ENCODE assay signal across 8 cellular contexts in the genomic region with DNA sequence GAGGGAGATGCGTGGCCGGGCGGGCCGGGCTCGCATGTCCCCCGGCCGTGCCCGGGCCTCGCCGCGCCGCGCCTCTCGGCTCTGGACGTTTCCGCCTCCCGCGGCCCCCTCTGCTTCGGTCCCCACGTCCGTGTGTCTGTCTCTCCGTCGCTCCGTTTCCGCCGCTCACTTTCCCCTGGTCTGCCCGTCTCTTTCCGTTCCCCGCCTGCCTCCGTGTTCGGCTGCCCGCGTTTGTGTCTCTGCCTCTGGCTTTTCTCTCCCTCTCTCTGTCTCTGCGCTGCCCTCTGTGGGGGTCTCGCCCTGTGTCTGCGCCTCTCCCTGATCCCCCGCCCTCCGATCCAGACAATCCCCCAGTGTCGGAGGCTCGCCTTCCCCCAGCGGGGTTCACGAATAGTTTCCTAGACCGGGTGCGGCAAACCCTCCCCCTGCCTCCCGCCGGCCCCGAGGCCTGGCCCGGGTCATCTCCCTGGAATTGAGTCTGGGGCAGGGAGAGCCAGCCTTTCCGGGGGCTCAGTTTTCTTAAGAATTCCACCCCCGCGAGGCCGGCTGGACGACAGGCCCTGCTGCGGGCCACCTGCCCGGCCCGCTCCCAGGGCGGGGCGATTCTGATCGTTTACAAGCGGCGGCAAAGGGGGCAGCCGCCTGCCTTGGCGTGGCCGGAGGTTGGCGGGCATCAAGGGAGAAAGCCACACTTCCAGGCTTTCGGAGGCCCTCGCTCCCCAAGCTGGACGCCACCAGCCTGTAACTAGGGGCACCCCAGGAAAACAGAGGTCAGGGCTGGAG. TPM values are rescaled to one million over a fixed set of nuclear protein-coding genes. Genes with fewer than 3 reads are reported as not detected.
DNase-seq lines count a peak whose midpoint lies in the region; ATAC-seq and TF ChIP-seq lines count a peak whose summit lies in the region.

No MANE protein-coding gene starts in this region.

- POLR2A ChIA-PET in BJ (lab: Charles Lee) = interaction anchor here (0.5 to 0.7 kb wide), 3 partner anchors 158 to 721 kb away, joined by 3 to 4 read pairs (median 3); no protein-coding TSS in a partner anchor

- peak; percentile 31 for ATAC-seq in HG03175 (IDR thresholded peaks at IDR 0.05; ENCODE audit: unreplicated experiment)

- DNase-seq in BJ (ENCODE audit: low read depth) (no peak), endothelial cell (ENCODE audit: low spot score) (peak; percentile 45), tibial artery (no peak), putamen (ENCODE audit: low spot score) (no peak), DMS114 treated with DMSO at 0.1 percent for 48 hours (lab: John Stamatoyannopoulos, UW; ENCODE audit: unreplicated experiment) (no peak)
- DNase-seq in activated CD4-positive, alpha-beta T cell treated with anti-CD3 and anti-CD28 coated beads, Interleukin-2, amount 50 U/mL, for 48 hours = peak; percentile 60 to 70

- peaks cover 11% of the 10 kb centered on the region for H3K27me3 Mint-ChIP-seq in endothelial cell (ENCODE audit: unreplicated experiment)

- H3K4me3 ChIP-seq in BJ (ENCODE audit: low read depth, low read length) (peak overlapping the region; percentile 63), muscle layer of duodenum (ENCODE audit: low read depth in 1 of 2, low read length in 2 of 2) (peak overlapping the region; percentile 78 to 79), tibial artery (peak overlapping the region; percentile 85 to 90)

- no peaks in the 10 kb centered on the region for H3K9me3 Mint-ChIP-seq in endothelial cell (ENCODE audit: unreplicated experiment)

- H3K27ac ChIP-seq in muscle layer of duodenum (ENCODE audit: low read length) = peak overlapping the region; percentile 86
- peak overlapping the region; percentile 89 for H3K27ac ChIP-seq in tibial artery

- no peaks in the 10 kb centered on the region for H3K36me3 Mint-ChIP-seq in endothelial cell (ENCODE audit: low read depth, unreplicated experiment)

- TF ChIP-seq CTCF in BJ (IDR thresholded peaks at IDR 0.05; ENCODE audit: insufficient read depth, low read depth, low read length) (no peak), endothelial cell (IDR thresholded peaks at IDR 0.05; ENCODE audit: unreplicated experiment) (no peak), tibial artery (IDR thresholded peaks at IDR 0.05) (no peak)

- CTCF ChIA-PET in BJ (lab: Yijun Ruan, JAX) = interaction anchor here (0.9 to 1.4 kb wide), 4 partner anchors 12 to 333 kb away, joined by 3 to 4 read pairs (median 3); partner anchors contain the start of genes AKR7A2 and SLC66A1

- H3K9me3 ChIP-seq in muscle layer of duodenum (ENCODE audit: control insufficient read depth in 1 of 2, low read length in 2 of 2) (no peaks in the 10 kb centered on the region), tibial artery (no peaks in the 10 kb centered on the region)

- peaks cover 17% of the 10 kb centered on the region for H3K4me1 Mint-ChIP-seq in endothelial cell (ENCODE audit: unreplicated experiment)

- H3K27me3 ChIP-seq in BJ (ENCODE audit: control insufficient read depth, insufficient read depth, low read length) (no peaks in the 10 kb centered on the region), muscle layer of duodenum (ENCODE audit: low read depth, low read length) (peaks cover 4% of the 10 kb centered on the region), tibial artery (no peaks in the 10 kb centered on the region)

- H3K36me3 ChIP-seq in BJ (ENCODE audit: control insufficient read depth, insufficient read depth, low read length) = no peaks in the 10 kb centered on the region; the same call in 1 of the 2 replicates
- no peaks in the 10 kb centered on the region for H3K36me3 ChIP-seq in muscle layer of duodenum (ENCODE audit: control insufficient read depth in 1 of 2, insufficient read depth in 2 of 2, low read length in 2 of 2)
- no peaks in the 10 kb centered on the region for H3K36me3 ChIP-seq in tibial artery

- peak overlapping the region; percentile 97 for H3K4me3 Mint-ChIP-seq in endothelial cell (ENCODE audit: unreplicated experiment)

- H3K4me1 ChIP-seq in muscle layer of duodenum (ENCODE audit: control insufficient read depth in 1 of 2, insufficient read depth in 2 of 2, low read length in 2 of 2) (peaks cover 16 to 39% of the 10 kb centered on the region in 2 donors), tibial artery (peaks cover 0 to 63% (median 43%) of the 10 kb centered on the region in 4 donors)

- peak overlapping the region; percentile 61 for H3K27ac Mint-ChIP-seq in endothelial cell (ENCODE audit: unreplicated experiment)

- intact Hi-C loops in tibial artery (cut with DNase I; ENCODE audit: low total_unique reads) = loop anchor here (5.0 kb wide), 2 partner anchors 48 to 158 kb away; partner anchors contain the start of gene CAPZB

RNA-seq across cellular contexts. Expression of gene NBL1, which starts 0.8 kb away (rescaled TPM):
- polyA plus RNA-seq in BJ (2011; rRNA removed) = 109 and 171 TPM in 2 replicates
- polyA minus RNA-seq in BJ (2011; rRNA and poly(A)+ RNA removed) = 134 and 156 TPM in 2 replicates
- total RNA-seq in endothelial cell (ENCODE audit: unreplicated experiment) = 38.1 TPM

RNA-seq across cellular contexts. Expression of gene HTR6, which starts 19.7 kb away (rescaled TPM):
- polyA plus RNA-seq in BJ (2011; rRNA removed) = not detected in 2 replicates
- not detected in 2 replicates for polyA minus RNA-seq in BJ (2011; rRNA and poly(A)+ RNA removed)
- total RNA-seq in endothelial cell (ENCODE audit: unreplicated experiment) = not detected

Comparison
In these comparisons a context has a peak if more than half of its experiments do, and no peak if none do; other contexts are left out.
1. DNase-seq: peak in activated CD4-positive, alpha-beta T cell treated with anti-CD3 and anti-CD28 coated beads, Interleukin-2, amount 50 U/mL, for 48 hours (2 of 2) and endothelial cell (single experiment); none in BJ (single experiment), tibial artery (0 of 2), putamen (single experiment) and DMS114 treated with DMSO at 0.1 percent for 48 hours (single experiment).
2. Peak in every context shown above with its lines, with median percentiles within 50 percentile points of each other: H3K4me3 ChIP-seq.